8 cellular contexts compared by ENCODE assay signal in genomic region chr2:170817999-170818293, GRCh38. TPM values are rescaled to one million over a fixed set of nuclear protein-coding genes. Genes with fewer than 3 reads are reported as not detected.
DNase-seq lines count a peak whose midpoint lies in the region; ATAC-seq, FAIRE-seq and TF ChIP-seq lines count a peak whose summit lies in the region.

No MANE protein-coding gene starts in this region.

- no peaks in the 10 kb centered on the region for H4K20me1 ChIP-seq in GM23248 (ENCODE audit: insufficient read depth)

- no peak for TF ChIP-seq CTCF in AG04449 (IDR thresholded peaks at IDR 0.05; ENCODE audit: insufficient read depth, low read length, missing control alignments)

- WGBS in GM23248 (ENCODE audit: low coverage in 1 of 2, low lambda C conversion rate in 2 of 2, missing lambda C conversion rate in 2 of 2), 2 experiments, result 4% methylated on average over 12 to 16 of the region's 23 CpGs

- CTCF ChIA-PET in AG04449 (lab: Yijun Ruan, JAX), result interaction anchor here (2.0 kb wide), 1 partner anchor 409 kb away, joined by 7 read pairs; no protein-coding TSS in a partner anchor

- H3K4me3 ChIP-seq in AG04449 (ENCODE audit: low read depth, low read length), result peak overlapping the region; percentile 51
- H3K4me3 ChIP-seq in GM23248, result peak overlapping the region; percentile 75
- H3K4me3 ChIP-seq in muscle layer of duodenum (ENCODE audit: low read depth in 1 of 2, low read length in 2 of 2), result peak overlapping the region; percentile 64 to 68

- H3K9me2 ChIP-seq in GM23248 (ENCODE audit: insufficient read depth), result no peaks in the 10 kb centered on the region

- no peak for DNase-seq in AG04449 (ENCODE audit: low read depth, low spot score)
- DNase-seq in GM23248, result no peak
- peak; percentile 67 for DNase-seq in astrocyte of the hippocampus (ENCODE audit: low read depth, low spot score)
- DNase-seq in H54 (ENCODE audit: insufficient read length, low spot score), result no peak
- DNase-seq in activated CD4-positive, CD25-positive, alpha-beta regulatory T cell (lab: John Stamatoyannopoulos, UW), result no peak
- no peak for DNase-seq in stimulated activated CD4-positive, alpha-beta T cell treated with anti-CD3 and anti-CD28 coated beads, Interleukin-2, amount 100 ng/mL, for 24 hours

- H3K4me1 ChIP-seq in GM23248 (ENCODE audit: insufficient read depth) (peaks cover 6% of the 10 kb centered on the region; the same call in 1 of the 2 replicates), muscle layer of duodenum (ENCODE audit: control insufficient read depth in 1 of 2, insufficient read depth in 2 of 2, low read length in 2 of 2) (peaks cover 17 to 80% of the 10 kb centered on the region in 2 donors)

- H3K9me3 ChIP-seq in GM23248 (ENCODE audit: low read depth), result no peaks in the 10 kb centered on the region
- H3K9me3 ChIP-seq in muscle layer of duodenum (ENCODE audit: control insufficient read depth in 1 of 2, low read length in 2 of 2), result peaks cover 0 to 9% of the 10 kb centered on the region in 2 donors

- H3K4me2 ChIP-seq in GM23248 (ENCODE audit: unreplicated experiment), result peak overlapping the region; percentile 96

- no peak overlapping the region for H3K9ac ChIP-seq in GM23248

- no peak for TF ChIP-seq POLR2A in H54 (IDR thresholded peaks at IDR 0.05; ENCODE audit: low read depth, low read length)

- ATAC-seq in GM21723 (IDR thresholded peaks at IDR 0.05; ENCODE audit: unreplicated experiment), result no peak

- POLR2A ChIA-PET in AG04449 (lab: Yijun Ruan, JAX), result no interaction called here

- peak overlapping the region; percentile 76 for H2AFZ ChIP-seq in GM23248

- no peak overlapping the region for H3K27ac ChIP-seq in GM23248
- H3K27ac ChIP-seq in muscle layer of duodenum (ENCODE audit: low read length), result no peak overlapping the region

- H3K36me3 ChIP-seq in GM23248 (ENCODE audit: low read depth) (no peaks in the 10 kb centered on the region), muscle layer of duodenum (ENCODE audit: control insufficient read depth in 1 of 2, insufficient read depth in 2 of 2, low read length in 2 of 2) (no peaks in the 10 kb centered on the region)

- peaks cover 78% of the 10 kb centered on the region for H3K27me3 ChIP-seq in GM23248 (replicated peaks; ENCODE audit: insufficient read depth)
- peaks cover 90% of the 10 kb centered on the region for H3K27me3 ChIP-seq in muscle layer of duodenum (ENCODE audit: low read depth, low read length)

- in situ Hi-C loops in GM23248 (cut with MboI), result loop anchor here (25.0 kb wide), 1 partner anchor 406 kb away; no protein-coding TSS in a partner anchor

- H3F3A ChIP-seq in GM23248 (ENCODE audit: insufficient read depth), result no peaks in the 10 kb centered on the region

- no peaks in the 10 kb centered on the region for H3K79me2 ChIP-seq in GM23248 (ENCODE audit: insufficient read depth)

- FAIRE-seq in H54 (lab: Jason Lieb, UNC), result no peak

RNA-seq across cellular contexts. Expression of gene GAD1, which starts 1.3 kb away (rescaled TPM):
- 0.13 and 2.6 TPM in 2 replicates for total RNA-seq in GM23248 (2014; rRNA removed; shearing (Covaris generic))
- polyA plus RNA-seq in GM23248 (2016; fragmentation: Nextera tagmentation; extraction: Ambion mirVana), result 0.49 and 0.81 TPM in 2 replicates

RNA-seq across cellular contexts. Expression of gene ERICH2, which starts 47.8 kb away (rescaled TPM):
- not detected in 2 replicates for total RNA-seq in GM23248 (2014; rRNA removed; shearing (Covaris generic))
- polyA plus RNA-seq in GM23248 (2016; fragmentation: Nextera tagmentation; extraction: Ambion mirVana), result not detected in 2 replicates
